In the genomic region with DNA sequence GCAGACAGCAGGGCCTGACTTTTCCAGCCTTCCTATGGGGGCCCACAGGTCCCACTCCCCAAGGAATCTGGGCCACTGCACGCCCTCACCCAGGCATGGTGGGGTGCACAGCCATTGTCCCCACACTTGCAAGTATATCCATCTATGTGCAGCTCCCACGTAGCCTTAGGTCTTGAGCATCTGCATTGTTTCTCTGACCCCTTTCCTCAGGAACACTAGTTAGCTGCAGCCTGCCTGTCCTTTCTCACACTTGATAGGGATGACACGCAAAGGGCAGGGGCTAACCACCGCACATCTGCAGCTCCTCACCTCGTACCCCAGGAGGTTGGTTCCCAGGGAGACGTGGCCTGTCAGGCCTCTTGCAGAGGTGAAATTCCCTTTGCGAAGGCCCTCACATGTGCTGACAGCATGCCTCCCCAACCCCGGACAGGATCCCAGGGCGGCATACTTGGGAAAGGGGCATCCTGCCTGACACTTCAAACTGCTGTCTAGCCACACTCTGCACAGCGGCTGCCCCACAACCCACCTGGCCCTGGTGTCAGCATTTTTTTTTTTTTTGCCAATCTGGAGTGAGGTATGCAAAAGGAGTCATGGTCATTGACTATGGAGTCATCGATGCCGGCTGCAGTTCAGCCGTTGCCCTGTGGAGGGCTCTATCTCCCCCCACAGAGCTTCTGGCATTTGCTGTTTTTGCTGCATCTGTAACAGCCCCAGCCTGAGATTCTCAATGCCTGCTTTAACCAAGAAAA, we compare ENCODE assay signal across 1 cellular context.
A peak's percentile ranks its signal among the peaks of the same experiment; 100 is the strongest.
TF ChIP-seq lines count a peak whose summit lies in the region.

No MANE protein-coding gene starts in this region.

TF ChIP-seq in H1, 55 proteins besides CTCF, POLR2A, EP300 and RAD21:
- TF ChIP-seq ASH2L (IDR thresholded peaks at IDR 0.05; ENCODE audit: low read length), result no peak
- no peak for TF ChIP-seq CBX5 (IDR thresholded peaks at IDR 0.05; ENCODE audit: low read depth, low read length)
- TF ChIP-seq, protein P1, sequence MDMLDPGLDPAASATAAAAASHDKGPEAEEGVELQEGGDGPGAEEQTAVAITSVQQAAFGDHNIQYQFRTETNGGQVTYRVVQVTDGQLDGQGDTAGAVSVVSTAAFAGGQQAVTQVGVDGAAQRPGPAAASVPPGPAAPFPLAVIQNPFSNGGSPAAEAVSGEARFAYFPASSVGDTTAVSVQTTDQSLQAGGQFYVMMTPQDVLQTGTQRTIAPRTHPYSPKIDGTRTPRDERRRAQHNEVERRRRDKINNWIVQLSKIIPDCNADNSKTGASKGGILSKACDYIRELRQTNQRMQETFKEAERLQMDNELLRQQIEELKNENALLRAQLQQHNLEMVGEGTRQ (IDR thresholded peaks at IDR 0.05; ENCODE audit: low read length), result no peak
- TF ChIP-seq ATF3 (IDR thresholded peaks at IDR 0.05; ENCODE audit: insufficient read depth, low read depth, low read length), result 0 out of 2 replicates have a peak, but pooled peaks have one; percentile 19
- no peak for TF ChIP-seq MAX (IDR thresholded peaks at IDR 0.05)
- peak; percentile 0 for TF ChIP-seq EZH2 (IDR thresholded peaks at IDR 0.05; ENCODE audit: low read depth, low read length, severe bottlenecking)
- TF ChIP-seq KDM4A (IDR thresholded peaks at IDR 0.05; ENCODE audit: low read depth, low read length, severe bottlenecking), result no peak
- no peak for TF ChIP-seq GTF2F1 (IDR thresholded peaks at IDR 0.05; ENCODE audit: borderline replicate concordance, low read depth, low read length)
- no peak for TF ChIP-seq KDM5A (IDR thresholded peaks at IDR 0.05; ENCODE audit: low read length)
- TF ChIP-seq MAFK (IDR thresholded peaks at IDR 0.05; ENCODE audit: low read depth, low read length), result peak; percentile 8; the same call in 1 of the 2 replicates
- TF ChIP-seq ZNF274 (IDR thresholded peaks at IDR 0.05; ENCODE audit: borderline replicate concordance, extremely low read depth, low read length), result no peak
- TF ChIP-seq KDM1A (IDR thresholded peaks at IDR 0.05; ENCODE audit: borderline replicate concordance, low read length), result no peak
- no peak for TF ChIP-seq TAF1 (IDR thresholded peaks at IDR 0.05; ENCODE audit: low read depth, low read length)
- TF ChIP-seq SRF (IDR thresholded peaks at IDR 0.05; ENCODE audit: low read depth, low read length), result no peak
- no peak for TF ChIP-seq RBBP5 (IDR thresholded peaks at IDR 0.05; ENCODE audit: borderline replicate concordance, low read depth, low read length)
- no peak for TF ChIP-seq TAF7 (optimal IDR thresholded peaks at IDR 0.05; ENCODE audit: borderline replicate concordance, low read depth, low read length)
- TF ChIP-seq JUND (IDR thresholded peaks at IDR 0.05; ENCODE audit: low read length), result no peak
- TF ChIP-seq SAP30 (IDR thresholded peaks at IDR 0.05; ENCODE audit: insufficient read depth, insufficient replicate concordance, low read length), result no peak
- no peak for TF ChIP-seq CTBP2 (IDR thresholded peaks at IDR 0.05; ENCODE audit: borderline replicate concordance, insufficient read depth, insufficient read length, low read length)
- no peak for TF ChIP-seq TCF12 (IDR thresholded peaks at IDR 0.05; ENCODE audit: low read depth, low read length)
- no peak for TF ChIP-seq SP4 (IDR thresholded peaks at IDR 0.05; ENCODE audit: low read length)
- TF ChIP-seq, protein P2, sequence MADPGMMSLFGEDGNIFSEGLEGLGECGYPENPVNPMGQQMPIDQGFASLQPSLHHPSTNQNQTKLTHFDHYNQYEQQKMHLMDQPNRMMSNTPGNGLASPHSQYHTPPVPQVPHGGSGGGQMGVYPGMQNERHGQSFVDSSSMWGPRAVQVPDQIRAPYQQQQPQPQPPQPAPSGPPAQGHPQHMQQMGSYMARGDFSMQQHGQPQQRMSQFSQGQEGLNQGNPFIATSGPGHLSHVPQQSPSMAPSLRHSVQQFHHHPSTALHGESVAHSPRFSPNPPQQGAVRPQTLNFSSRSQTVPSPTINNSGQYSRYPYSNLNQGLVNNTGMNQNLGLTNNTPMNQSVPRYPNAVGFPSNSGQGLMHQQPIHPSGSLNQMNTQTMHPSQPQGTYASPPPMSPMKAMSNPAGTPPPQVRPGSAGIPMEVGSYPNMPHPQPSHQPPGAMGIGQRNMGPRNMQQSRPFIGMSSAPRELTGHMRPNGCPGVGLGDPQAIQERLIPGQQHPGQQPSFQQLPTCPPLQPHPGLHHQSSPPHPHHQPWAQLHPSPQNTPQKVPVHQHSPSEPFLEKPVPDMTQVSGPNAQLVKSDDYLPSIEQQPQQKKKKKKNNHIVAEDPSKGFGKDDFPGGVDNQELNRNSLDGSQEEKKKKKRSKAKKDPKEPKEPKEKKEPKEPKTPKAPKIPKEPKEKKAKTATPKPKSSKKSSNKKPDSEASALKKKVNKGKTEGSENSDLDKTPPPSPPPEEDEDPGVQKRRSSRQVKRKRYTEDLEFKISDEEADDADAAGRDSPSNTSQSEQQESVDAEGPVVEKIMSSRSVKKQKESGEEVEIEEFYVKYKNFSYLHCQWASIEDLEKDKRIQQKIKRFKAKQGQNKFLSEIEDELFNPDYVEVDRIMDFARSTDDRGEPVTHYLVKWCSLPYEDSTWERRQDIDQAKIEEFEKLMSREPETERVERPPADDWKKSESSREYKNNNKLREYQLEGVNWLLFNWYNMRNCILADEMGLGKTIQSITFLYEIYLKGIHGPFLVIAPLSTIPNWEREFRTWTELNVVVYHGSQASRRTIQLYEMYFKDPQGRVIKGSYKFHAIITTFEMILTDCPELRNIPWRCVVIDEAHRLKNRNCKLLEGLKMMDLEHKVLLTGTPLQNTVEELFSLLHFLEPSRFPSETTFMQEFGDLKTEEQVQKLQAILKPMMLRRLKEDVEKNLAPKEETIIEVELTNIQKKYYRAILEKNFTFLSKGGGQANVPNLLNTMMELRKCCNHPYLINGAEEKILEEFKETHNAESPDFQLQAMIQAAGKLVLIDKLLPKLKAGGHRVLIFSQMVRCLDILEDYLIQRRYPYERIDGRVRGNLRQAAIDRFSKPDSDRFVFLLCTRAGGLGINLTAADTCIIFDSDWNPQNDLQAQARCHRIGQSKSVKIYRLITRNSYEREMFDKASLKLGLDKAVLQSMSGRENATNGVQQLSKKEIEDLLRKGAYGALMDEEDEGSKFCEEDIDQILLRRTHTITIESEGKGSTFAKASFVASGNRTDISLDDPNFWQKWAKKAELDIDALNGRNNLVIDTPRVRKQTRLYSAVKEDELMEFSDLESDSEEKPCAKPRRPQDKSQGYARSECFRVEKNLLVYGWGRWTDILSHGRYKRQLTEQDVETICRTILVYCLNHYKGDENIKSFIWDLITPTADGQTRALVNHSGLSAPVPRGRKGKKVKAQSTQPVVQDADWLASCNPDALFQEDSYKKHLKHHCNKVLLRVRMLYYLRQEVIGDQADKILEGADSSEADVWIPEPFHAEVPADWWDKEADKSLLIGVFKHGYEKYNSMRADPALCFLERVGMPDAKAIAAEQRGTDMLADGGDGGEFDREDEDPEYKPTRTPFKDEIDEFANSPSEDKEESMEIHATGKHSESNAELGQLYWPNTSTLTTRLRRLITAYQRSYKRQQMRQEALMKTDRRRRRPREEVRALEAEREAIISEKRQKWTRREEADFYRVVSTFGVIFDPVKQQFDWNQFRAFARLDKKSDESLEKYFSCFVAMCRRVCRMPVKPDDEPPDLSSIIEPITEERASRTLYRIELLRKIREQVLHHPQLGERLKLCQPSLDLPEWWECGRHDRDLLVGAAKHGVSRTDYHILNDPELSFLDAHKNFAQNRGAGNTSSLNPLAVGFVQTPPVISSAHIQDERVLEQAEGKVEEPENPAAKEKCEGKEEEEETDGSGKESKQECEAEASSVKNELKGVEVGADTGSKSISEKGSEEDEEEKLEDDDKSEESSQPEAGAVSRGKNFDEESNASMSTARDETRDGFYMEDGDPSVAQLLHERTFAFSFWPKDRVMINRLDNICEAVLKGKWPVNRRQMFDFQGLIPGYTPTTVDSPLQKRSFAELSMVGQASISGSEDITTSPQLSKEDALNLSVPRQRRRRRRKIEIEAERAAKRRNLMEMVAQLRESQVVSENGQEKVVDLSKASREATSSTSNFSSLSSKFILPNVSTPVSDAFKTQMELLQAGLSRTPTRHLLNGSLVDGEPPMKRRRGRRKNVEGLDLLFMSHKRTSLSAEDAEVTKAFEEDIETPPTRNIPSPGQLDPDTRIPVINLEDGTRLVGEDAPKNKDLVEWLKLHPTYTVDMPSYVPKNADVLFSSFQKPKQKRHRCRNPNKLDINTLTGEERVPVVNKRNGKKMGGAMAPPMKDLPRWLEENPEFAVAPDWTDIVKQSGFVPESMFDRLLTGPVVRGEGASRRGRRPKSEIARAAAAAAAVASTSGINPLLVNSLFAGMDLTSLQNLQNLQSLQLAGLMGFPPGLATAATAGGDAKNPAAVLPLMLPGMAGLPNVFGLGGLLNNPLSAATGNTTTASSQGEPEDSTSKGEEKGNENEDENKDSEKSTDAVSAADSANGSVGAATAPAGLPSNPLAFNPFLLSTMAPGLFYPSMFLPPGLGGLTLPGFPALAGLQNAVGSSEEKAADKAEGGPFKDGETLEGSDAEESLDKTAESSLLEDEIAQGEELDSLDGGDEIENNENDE (IDR thresholded peaks at IDR 0.05; ENCODE audit: insufficient replicate concordance, low read length), result no peak
- no peak for TF ChIP-seq RNF2 (IDR thresholded peaks at IDR 0.05; ENCODE audit: borderline replicate concordance, low read depth, low read length, missing control alignments, poor library complexity, severe bottlenecking)
- no peak for TF ChIP-seq RXRA (IDR thresholded peaks at IDR 0.05; ENCODE audit: insufficient read depth, low read depth, low read length)
- no peak for TF ChIP-seq SIX5 (IDR thresholded peaks at IDR 0.05; ENCODE audit: low read depth, low read length)
- TF ChIP-seq PHF8 (conservative IDR thresholded peaks at IDR 0.05; ENCODE audit: low read depth, low read length), result no peak
- TF ChIP-seq CREB1 (IDR thresholded peaks at IDR 0.05), result peak; percentile 24; the same call in 1 of the 2 replicates
- TF ChIP-seq RFX5 (IDR thresholded peaks at IDR 0.05; ENCODE audit: borderline replicate concordance, low read depth, low read length), result no peak
- no peak for TF ChIP-seq TEAD4 (IDR thresholded peaks at IDR 0.05; ENCODE audit: low read depth, low read length)
- TF ChIP-seq SIRT6 (IDR thresholded peaks at IDR 0.05; ENCODE audit: low read length), result no peak
- peak; percentile 20; the same call in 1 of the 2 replicates for TF ChIP-seq GABPA (IDR thresholded peaks at IDR 0.05; ENCODE audit: borderline replicate concordance, insufficient read depth, low read length)
- TF ChIP-seq SIN3A (conservative IDR thresholded peaks at IDR 0.05 in 1 of 2, IDR thresholded peaks at IDR 0.05 in 1 of 2; ENCODE audit: low read depth in 1 of 2, low read length in 2 of 2), result 0 out of 4 replicates have a peak, but pooled peaks of 1 of the 2 experiments have one; percentile 44
- no peak for TF ChIP-seq BACH1 (IDR thresholded peaks at IDR 0.05; ENCODE audit: low read length)
- no peak for TF ChIP-seq BRCA1 (IDR thresholded peaks at IDR 0.05; ENCODE audit: low read depth, low read length)
- TF ChIP-seq YY1 (IDR thresholded peaks at IDR 0.05; ENCODE audit: low read depth, low read length), result peak; percentile 46; the same call in 1 of the 2 replicates
- TF ChIP-seq JUN (IDR thresholded peaks at IDR 0.05; ENCODE audit: low read depth, low read length), result no peak
- TF ChIP-seq SP1 (IDR thresholded peaks at IDR 0.05; ENCODE audit: low read depth, low read length), result no peak
- no peak for TF ChIP-seq SP2 (IDR thresholded peaks at IDR 0.05; ENCODE audit: low read length)
- TF ChIP-seq HDAC6 (IDR thresholded peaks at IDR 0.05; ENCODE audit: low read depth, low read length), result no peak
- no peak for TF ChIP-seq BCL11A (IDR thresholded peaks at IDR 0.05; ENCODE audit: low read depth in 2 of 2, low read length in 2 of 2)
- TF ChIP-seq POLR2AphosphoS5 (IDR thresholded peaks at IDR 0.05; ENCODE audit: low read depth, low read length), result peak; percentile 31
- TF ChIP-seq, protein P3, sequence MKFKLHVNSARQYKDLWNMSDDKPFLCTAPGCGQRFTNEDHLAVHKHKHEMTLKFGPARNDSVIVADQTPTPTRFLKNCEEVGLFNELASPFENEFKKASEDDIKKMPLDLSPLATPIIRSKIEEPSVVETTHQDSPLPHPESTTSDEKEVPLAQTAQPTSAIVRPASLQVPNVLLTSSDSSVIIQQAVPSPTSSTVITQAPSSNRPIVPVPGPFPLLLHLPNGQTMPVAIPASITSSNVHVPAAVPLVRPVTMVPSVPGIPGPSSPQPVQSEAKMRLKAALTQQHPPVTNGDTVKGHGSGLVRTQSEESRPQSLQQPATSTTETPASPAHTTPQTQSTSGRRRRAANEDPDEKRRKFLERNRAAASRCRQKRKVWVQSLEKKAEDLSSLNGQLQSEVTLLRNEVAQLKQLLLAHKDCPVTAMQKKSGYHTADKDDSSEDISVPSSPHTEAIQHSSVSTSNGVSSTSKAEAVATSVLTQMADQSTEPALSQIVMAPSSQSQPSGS (IDR thresholded peaks at IDR 0.05; ENCODE audit: low read length), result no peak
- TF ChIP-seq NANOG (IDR thresholded peaks at IDR 0.05; ENCODE audit: insufficient read depth, low read depth, low read length, poor library complexity, severe bottlenecking), result no peak
- no peak for TF ChIP-seq CHD1 (IDR thresholded peaks at IDR 0.05; ENCODE audit: low read depth, low read length)
- TF ChIP-seq E2F6 (IDR thresholded peaks at IDR 0.05), result no peak; the same call in 1 of the 2 replicates
- no peak for TF ChIP-seq POU5F1 (IDR thresholded peaks at IDR 0.05; ENCODE audit: low read depth, low read length)
